28 cellular contexts compared by ENCODE assay signal in genomic region chr17:156094-156621, GRCh38. TPM values are rescaled to one million over a fixed set of nuclear protein-coding genes. Genes with fewer than 3 reads are reported as not detected.
"Had no signal": no experiment of that assay in that cellular context is flagged by ENCODE, and none has a peak within 500 bp of the region (broad histone marks: within the 10 kb centered on the region; RNA-seq: fewer than 3 reads in every experiment).

No MANE protein-coding gene starts in this region.

- H3K27ac ChIP-seq: foreskin keratinocyte, neutrophil, testis, transverse colon, VCaP had no signal

- H3K4me3 ChIP-seq: testis, transverse colon had no signal

- H3K27me3 Mint-ChIP-seq: activated naive CD8-positive, alpha-beta T cell; progenitor cell of endocrine pancreas had no signal

- DNase-seq: activated CD4-positive, alpha-beta T cell treated with anti-CD3 and anti-CD28 coated beads for 4 hours; activated CD4-positive, alpha-beta T cell treated with anti-CD3 and anti-CD28 coated beads, Interleukin-2, amount 50 U/mL, for 4 hours; activated naive CD4-positive, alpha-beta T cell; activated T-cell treated with anti-CD3 and anti-CD28 coated beads for 4 hours; activated T-cell treated with anti-CD3 and anti-CD28 coated beads, Interleukin-2, amount 50 U/mL, for 72 hours; central memory CD4-positive, alpha-beta T cell; endodermal cell; foreskin keratinocyte; mesenchymal stem cell; stimulated activated CD4-positive, alpha-beta T cell treated with anti-CD3 and anti-CD28 coated beads, Interleukin-4, amount 100 ng/mL, for 1 hour; stimulated activated naive CD8-positive, alpha-beta T cell treated with anti-CD3 and anti-CD28 coated beads, Interleukin-15, Interleukin-2, amounts not matched to agents 100 U/mL and 50 U/mL, for 24 hours; SW 1271; T-helper 9 cell; testis; transverse colon had no signal

- H3K36me3 Mint-ChIP-seq: activated naive CD8-positive, alpha-beta T cell had no signal

- H3K9me3 ChIP-seq: neutrophil, testis, transverse colon had no signal

- H3K27me3 ChIP-seq: foreskin keratinocyte, neutrophil, testis, transverse colon had no signal

- H3K27ac Mint-ChIP-seq: activated naive CD8-positive, alpha-beta T cell; dendritic cell treated with granulocyte-macrophage colony-stimulating factor and Interleukin-4, amounts not matched to agents 40 ng/mL and 50 ng/mL, for 4 days; endodermal cell; nephron; progenitor cell of endocrine pancreas; T-helper 1 cell treated with Interleukin-12 subunit alpha and Interleukin-12 subunit beta and Interleukin-4 antibody, amounts not matched to agents 30 μg/mL and 1 μg/mL, for 36 hours had no signal

- H3K36me3 ChIP-seq: transverse colon had no signal

- ATAC-seq: activated T-cell treated with anti-CD3 and anti-CD28 coated beads, Interleukin-2, amount 50 U/mL, for 72 hours; esophagus mucosa; foreskin keratinocyte; stimulated activated naive CD8-positive, alpha-beta T cell treated with anti-CD3 and anti-CD28 coated beads, Interleukin-15, Interleukin-2, amounts not matched to agents 100 U/mL and 50 U/mL, for 24 hours had no signal

- H3K9me3 Mint-ChIP-seq: activated T-cell treated with anti-CD3 and anti-CD28 coated beads, Interleukin-2, amount 50 U/mL, for 72 hours; dendritic cell treated with granulocyte-macrophage colony-stimulating factor and Interleukin-4, amounts not matched to agents 40 ng/mL and 50 ng/mL, for 4 days; endodermal cell; nephron; T-helper 1 cell treated with Interleukin-12 subunit alpha and Interleukin-12 subunit beta and Interleukin-4 antibody, amounts not matched to agents 30 μg/mL and 1 μg/mL, for 36 hours had no signal

- H3K4me1 Mint-ChIP-seq: endodermal cell had no signal

- H3K4me1 ChIP-seq: foreskin keratinocyte, testis, transverse colon had no signal

- H3K4me3 Mint-ChIP-seq: activated naive CD8-positive, alpha-beta T cell; activated T-cell treated with anti-CD3 and anti-CD28 coated beads, Interleukin-2, amount 50 U/mL, for 72 hours; dendritic cell treated with granulocyte-macrophage colony-stimulating factor and Interleukin-4, amounts not matched to agents 40 ng/mL and 50 ng/mL, for 4 days; endodermal cell; nephron; T-helper 1 cell treated with Interleukin-12 subunit alpha and Interleukin-12 subunit beta and Interleukin-4 antibody, amounts not matched to agents 30 μg/mL and 1 μg/mL, for 36 hours had no signal

RNA-seq across cellular contexts. Expression of gene SCGB1C2, which starts 18.8 kb away (rescaled TPM):
- total RNA-seq: activated T-cell treated with anti-CD3 and anti-CD28 coated beads, Interleukin-2, amount 50 U/mL, for 72 hours; astrocyte; endodermal cell; esophagus mucosa; foreskin keratinocyte; lower leg skin; mononuclear cell; osteocyte; progenitor cell of endocrine pancreas; testis; transverse colon; urinary bladder had no signal
- polyA plus RNA-seq: foreskin keratinocyte, urinary bladder had no signal

RNA-seq across cellular contexts. Expression of gene DOC2B, which starts 25.3 kb away (rescaled TPM):
- total RNA-seq: foreskin keratinocyte, osteocyte had no signal
- polyA plus RNA-seq: foreskin keratinocyte had no signal
